27 cellular contexts compared by ENCODE assay signal in the genomic region with DNA sequence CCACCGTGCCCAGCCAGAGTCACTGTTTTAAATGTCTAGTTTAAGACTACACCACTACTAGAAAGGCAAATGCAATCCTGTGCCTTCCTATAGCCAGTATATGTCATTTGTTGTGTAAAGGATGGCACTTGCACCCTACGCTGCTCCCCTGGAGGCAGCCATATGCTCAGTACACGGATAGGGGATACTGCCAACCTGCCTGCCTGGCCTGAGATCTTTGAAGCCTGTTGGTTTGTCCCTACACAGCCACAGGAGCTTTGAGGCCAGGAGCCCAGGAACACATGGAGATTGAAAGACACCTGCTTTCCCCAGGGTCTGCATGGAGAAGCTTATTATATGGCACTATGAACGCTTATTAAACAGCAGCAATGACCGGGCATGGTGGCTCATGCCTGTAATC.
"Had no signal": no experiment of that assay in that cellular context is flagged by ENCODE, and none has a peak within 500 bp of the region (broad histone marks: within the 10 kb centered on the region; RNA-seq: fewer than 3 reads in every experiment).

No MANE protein-coding gene starts in this region.

- H3K4me1 ChIP-seq: breast epithelium had no signal

- DNase-seq: activated CD4-positive, alpha-beta memory T cell treated with anti-CD3 and anti-CD28 coated beads for 36 hours; activated CD4-positive, alpha-beta T cell treated with anti-CD3 and anti-CD28 coated beads for 36 hours; activated CD4-positive, alpha-beta T cell treated with anti-CD3 and anti-CD28 coated beads, Interleukin-2, amount 10 ng/mL, durations not matched to agents 24 days and 14 days; activated CD4-positive, CD25-positive, alpha-beta regulatory T cell; activated CD4-positive, CD25-positive, alpha-beta regulatory T cell treated with anti-CD3 and anti-CD28 coated beads, Interleukin-2, amount 50 U/mL, for 72 hours; activated CD8-positive, alpha-beta memory T cell treated with anti-CD3 and anti-CD28 coated beads, Interleukin-2, amount 10 ng/mL, durations not matched to agents 7 days and 5 days; activated CD8-positive, alpha-beta memory T cell treated with anti-CD3 and anti-CD28 coated beads, Interleukin-2, amount 50 U/mL, for 4 hours; activated CD8-positive, alpha-beta T cell treated with anti-CD3 and anti-CD28 coated beads, Interleukin-2, amount 10 ng/mL, durations not matched to agents 7 days and 5 days; activated gamma-delta T cell; activated naive CD4-positive, alpha-beta T cell; activated naive CD4-positive, alpha-beta T cell treated with anti-CD3 and anti-CD28 coated beads, Interleukin-2, amount 10 ng/mL, durations not matched to agents 7 days and 5 days; activated naive CD8-positive, alpha-beta T cell treated with anti-CD3 and anti-CD28 coated beads, Interleukin-2, amount 10 ng/mL, durations not matched to agents 7 days and 5 days; activated T-cell treated with anti-CD3 and anti-CD28 coated beads, Interleukin-2, amount 50 U/mL, for 1 hour; activated T-cell treated with anti-CD3 and anti-CD28 coated beads, Interleukin-2, amount 50 U/mL, for 48 hours; central memory CD4-positive, alpha-beta T cell; cortex of kidney; dermis blood vessel endothelial cell; effector CD4-positive, alpha-beta T cell; effector memory CD8-positive, alpha-beta T cell; erythroblast; esophagus squamous epithelium; head of caudate nucleus; T-helper 2 cell had no signal

- ATAC-seq: activated CD4-positive, alpha-beta T cell treated with anti-CD3 and anti-CD28 coated beads for 36 hours; activated CD8-positive, alpha-beta memory T cell treated with anti-CD3 and anti-CD28 coated beads, Interleukin-2, amount 10 ng/mL, durations not matched to agents 7 days and 5 days; activated CD8-positive, alpha-beta T cell treated with anti-CD3 and anti-CD28 coated beads, Interleukin-2, amount 10 ng/mL, durations not matched to agents 7 days and 5 days; activated naive CD4-positive, alpha-beta T cell treated with anti-CD3 and anti-CD28 coated beads, Interleukin-2, amount 50 U/mL, for 72 hours; effector memory CD8-positive, alpha-beta T cell had no signal

- H3K4me3 Mint-ChIP-seq: activated CD4-positive, alpha-beta memory T cell treated with anti-CD3 and anti-CD28 coated beads for 36 hours; activated CD4-positive, alpha-beta T cell treated with anti-CD3 and anti-CD28 coated beads for 36 hours; activated CD4-positive, alpha-beta T cell treated with anti-CD3 and anti-CD28 coated beads, Interleukin-2, amount 10 ng/mL, durations not matched to agents 24 days and 14 days; activated CD8-positive, alpha-beta memory T cell treated with anti-CD3 and anti-CD28 coated beads, Interleukin-2, amount 10 ng/mL, durations not matched to agents 7 days and 5 days; activated CD8-positive, alpha-beta T cell treated with anti-CD3 and anti-CD28 coated beads, Interleukin-2, amount 10 ng/mL, durations not matched to agents 7 days and 5 days; activated naive CD4-positive, alpha-beta T cell treated with anti-CD3 and anti-CD28 coated beads, Interleukin-2, amount 10 ng/mL, durations not matched to agents 7 days and 5 days; activated naive CD8-positive, alpha-beta T cell treated with anti-CD3 and anti-CD28 coated beads, Interleukin-2, amount 10 ng/mL, durations not matched to agents 7 days and 5 days; effector memory CD8-positive, alpha-beta T cell had no signal

- H3K27ac Mint-ChIP-seq: activated CD4-positive, alpha-beta memory T cell treated with anti-CD3 and anti-CD28 coated beads for 36 hours; activated CD4-positive, alpha-beta T cell treated with anti-CD3 and anti-CD28 coated beads for 36 hours; activated CD4-positive, alpha-beta T cell treated with anti-CD3 and anti-CD28 coated beads, Interleukin-2, amount 10 ng/mL, durations not matched to agents 24 days and 14 days; activated CD8-positive, alpha-beta memory T cell treated with anti-CD3 and anti-CD28 coated beads, Interleukin-2, amount 10 ng/mL, durations not matched to agents 7 days and 5 days; activated CD8-positive, alpha-beta T cell treated with anti-CD3 and anti-CD28 coated beads, Interleukin-2, amount 10 ng/mL, durations not matched to agents 7 days and 5 days; activated naive CD4-positive, alpha-beta T cell treated with anti-CD3 and anti-CD28 coated beads, Interleukin-2, amount 10 ng/mL, durations not matched to agents 7 days and 5 days; activated naive CD4-positive, alpha-beta T cell treated with anti-CD3 and anti-CD28 coated beads, Interleukin-2, amount 50 U/mL, for 72 hours; activated naive CD8-positive, alpha-beta T cell treated with anti-CD3 and anti-CD28 coated beads, Interleukin-2, amount 10 ng/mL, durations not matched to agents 7 days and 5 days; effector memory CD8-positive, alpha-beta T cell had no signal

- H3K4me3 ChIP-seq: ascending aorta, breast epithelium, cardiac muscle cell, esophagus squamous epithelium had no signal

- H3K27ac ChIP-seq: ascending aorta, breast epithelium, cardiac muscle cell, esophagus squamous epithelium had no signal

- H3K27me3 ChIP-seq: ascending aorta, breast epithelium, cardiac muscle cell had no signal
